Comparison of ENCODE assay signal across 8 cellular contexts in genomic region chr4:158768577-158769174, GRCh38. TPM values are rescaled to one million over a fixed set of nuclear protein-coding genes. Genes with fewer than 3 reads are reported as not detected.
DNase-seq lines count a peak whose midpoint lies in the region; ATAC-seq, FAIRE-seq and TF ChIP-seq lines count a peak whose summit lies in the region.

FNIP2 (plus strand) TSS chr4:158769026; CDS start chr4:158769213, 187 bp downstream.

- H3K9me3 Mint-ChIP-seq in nephron progenitor cell = no peaks in the 10 kb centered on the region
- no peaks in the 10 kb centered on the region for H3K9me3 Mint-ChIP-seq in stimulated activated naive CD8-positive, alpha-beta T cell treated with anti-CD3 and anti-CD28 coated beads, Interleukin-15, Interleukin-2, amounts not matched to agents 100 ng/mL and 50 ng/mL, for 24 hours

- H3K27me3 Mint-ChIP-seq in nephron progenitor cell (ENCODE audit: low read depth, poor library complexity) = peaks cover 7% of the 10 kb centered on the region
- no peaks in the 10 kb centered on the region for H3K27me3 Mint-ChIP-seq in stimulated activated naive CD8-positive, alpha-beta T cell treated with anti-CD3 and anti-CD28 coated beads, Interleukin-15, Interleukin-2, amounts not matched to agents 100 ng/mL and 50 ng/mL, for 24 hours

- ATAC-seq in GM21423 (IDR thresholded peaks at IDR 0.05; ENCODE audit: unreplicated experiment) = peak; percentile 78

- peaks cover 31% of the 10 kb centered on the region for H3K4me1 Mint-ChIP-seq in nephron progenitor cell
- H3K4me1 Mint-ChIP-seq in stimulated activated naive CD8-positive, alpha-beta T cell treated with anti-CD3 and anti-CD28 coated beads, Interleukin-15, Interleukin-2, amounts not matched to agents 100 ng/mL and 50 ng/mL, for 24 hours (ENCODE audit: low read depth) = peaks cover 28% of the 10 kb centered on the region

- H3K9me3 ChIP-seq in HUES6 (ENCODE audit: control insufficient read depth, insufficient read depth, low read depth, low read length) = no peaks in the 10 kb centered on the region

- peak within 1 kb of the TSS; percentile 97 for H3K4me3 Mint-ChIP-seq in nephron progenitor cell
- H3K4me3 Mint-ChIP-seq in stimulated activated naive CD8-positive, alpha-beta T cell treated with anti-CD3 and anti-CD28 coated beads, Interleukin-15, Interleukin-2, amounts not matched to agents 100 ng/mL and 50 ng/mL, for 24 hours = peak within 1 kb of the TSS; percentile 98

- no peaks in the 10 kb centered on the region for H3K36me3 ChIP-seq in HUES6 (ENCODE audit: control insufficient read depth, insufficient read depth, low read length)

- H3K27ac Mint-ChIP-seq in nephron progenitor cell = peak within 1 kb of the TSS; percentile 59
- H3K27ac Mint-ChIP-seq in stimulated activated naive CD8-positive, alpha-beta T cell treated with anti-CD3 and anti-CD28 coated beads, Interleukin-15, Interleukin-2, amounts not matched to agents 100 ng/mL and 50 ng/mL, for 24 hours = peak within 1 kb of the TSS; percentile 92

- no peak for FAIRE-seq in RCC 7860 (lab: Jason Lieb, UNC)

- DNase-seq in DMS 273 (lab: John Stamatoyannopoulos, UW; ENCODE audit: unreplicated experiment) = peak; percentile 86
- peak; percentile 45 for DNase-seq in RCC 7860 (ENCODE audit: low spot score)
- DNase-seq in activated effector memory CD4-positive, alpha-beta T cell treated with Interleukin-2 at 50 U/mL for 16 hours = peak; percentile 59
- DNase-seq in fibroblast of villous mesenchyme (ENCODE audit: low read depth) = peak; percentile 80
- DNase-seq in nephron progenitor cell = peak; percentile 85

- peak within 1 kb of the TSS; percentile 89 for H3K9ac ChIP-seq in HUES6 (ENCODE audit: low read length)

- TF ChIP-seq CTCF in fibroblast of villous mesenchyme (IDR thresholded peaks at IDR 0.05; ENCODE audit: insufficient read depth, low read depth, low read length) (no peak), nephron progenitor cell (IDR thresholded peaks at IDR 0.05) (no peak)

- H3K36me3 Mint-ChIP-seq in nephron progenitor cell (ENCODE audit: low read depth) = no peaks in the 10 kb centered on the region
- H3K36me3 Mint-ChIP-seq in stimulated activated naive CD8-positive, alpha-beta T cell treated with anti-CD3 and anti-CD28 coated beads, Interleukin-15, Interleukin-2, amounts not matched to agents 100 ng/mL and 50 ng/mL, for 24 hours (ENCODE audit: low read depth) = no peaks in the 10 kb centered on the region

- no peak within 1 kb of the TSS; the same call in 1 of the 2 replicates for H3K27ac ChIP-seq in HUES6 (ENCODE audit: low read depth, low read length)

- peaks cover 25% of the 10 kb centered on the region for H3K27me3 ChIP-seq in HUES6 (ENCODE audit: control insufficient read depth, insufficient read depth, low read length)

- H3K4me3 ChIP-seq in HUES6 (ENCODE audit: low read depth, low read length) = peak within 1 kb of the TSS; percentile 96
- H3K4me3 ChIP-seq in fibroblast of villous mesenchyme (ENCODE audit: low read depth, low read length) = peak within 1 kb of the TSS; percentile 82

- peaks cover 7% of the 10 kb centered on the region; the same call in 1 of the 2 replicates for H3K4me1 ChIP-seq in HUES6 (ENCODE audit: control insufficient read depth, insufficient read depth, low read length)

RNA-seq across cellular contexts. Expression of gene FNIP2, which starts in this region (rescaled TPM):
- 24.6 and 43.5 TPM in 2 replicates for total RNA-seq in fibroblast of villous mesenchyme
